In the genomic region with DNA sequence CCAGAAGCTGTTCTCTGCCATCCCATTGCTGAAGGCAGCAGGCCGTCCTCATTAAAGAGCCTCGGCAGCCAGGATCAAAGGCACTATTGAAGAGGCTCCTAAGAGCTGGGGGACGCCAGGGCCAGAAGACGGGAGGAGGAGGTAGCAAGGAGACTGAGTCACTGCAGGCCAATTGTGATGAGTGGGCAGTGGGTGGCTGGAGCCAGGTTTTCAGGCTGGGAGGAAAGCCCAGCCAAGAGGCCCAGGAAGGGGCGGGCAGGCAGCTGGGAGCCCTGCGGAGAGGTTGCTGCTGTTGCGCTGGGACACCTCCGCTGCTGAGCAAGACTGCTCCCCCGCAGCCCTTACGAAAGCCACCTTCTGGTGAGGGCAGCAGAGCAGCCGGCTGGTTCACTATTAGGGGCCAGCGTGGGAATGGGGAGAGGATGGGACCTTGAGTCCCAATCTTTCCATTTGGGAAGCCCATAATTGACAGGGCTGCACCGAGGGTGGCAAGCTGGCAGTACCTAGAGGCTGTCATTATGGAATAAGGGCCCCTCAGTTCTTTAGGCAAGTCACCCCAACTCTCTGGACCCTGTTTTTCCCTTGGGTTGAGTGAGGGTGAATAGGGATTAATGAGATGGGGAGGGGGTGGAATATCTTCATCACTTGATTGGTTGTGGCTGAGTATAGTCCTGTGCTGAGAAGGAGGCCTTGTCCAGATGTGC, we compare ENCODE assay signal across 9 cellular contexts. TPM values are rescaled to one million over a fixed set of nuclear protein-coding genes. Genes with fewer than 3 reads are reported as not detected.
DNase-seq lines count a peak whose midpoint lies in the region; ATAC-seq and TF ChIP-seq lines count a peak whose summit lies in the region.
"Had no signal": no experiment of that assay in that cellular context is flagged by ENCODE, and none has a peak within 500 bp of the region (broad histone marks: within the 10 kb centered on the region; RNA-seq: fewer than 3 reads in every experiment).

No MANE protein-coding gene starts in this region.

- no peaks in the 10 kb centered on the region for H3K9me3 ChIP-seq in H9 (ENCODE audit: control insufficient read depth, low read depth, low read length)
- H3K9me3 ChIP-seq in stomach smooth muscle (ENCODE audit: control insufficient read depth in 2 of 2, low read length in 2 of 2): no peaks in the 10 kb centered on the region

- no peaks in the 10 kb centered on the region; a peak in 2 of 7 replicates for H3K36me3 Mint-ChIP-seq in H9 (ENCODE audit: insufficient read depth in 1 of 3, low read depth in 3 of 3)
- H3K36me3 Mint-ChIP-seq in brain: no peaks in the 10 kb centered on the region

- peak overlapping the region in 1 of 3 experiments; percentile 61; a peak in 1 of 7 replicates for H3K27ac Mint-ChIP-seq in H9
- H3K27ac Mint-ChIP-seq in brain: peak overlapping the region; percentile 89 to 97 (median 94)

- H2BK15ac ChIP-seq in H9 (ENCODE audit: low read depth, low read length): no peak overlapping the region

- no peak overlapping the region for H3K4me2 ChIP-seq in H9 (ENCODE audit: insufficient read depth, insufficient read length, low read length)

- DNase-seq in H9: no peak
- peak in 33 of 51 donors; percentile 22 to 86 (median 56) for DNase-seq in hypothalamus (lab: John Stamatoyannopoulos, UW)
- DNase-seq in left lobe of liver (ENCODE audit: low spot score): no peak
- no peak for DNase-seq in NCI-H526 treated with DMSO at 0.1 percent for 48 hours (lab: John Stamatoyannopoulos, UW)
- DNase-seq: activated T-cell treated with anti-CD3 and anti-CD28 coated beads for 4 hours had no signal

- 0 out of 3 replicates have a peak, but pooled peaks have one; percentile 17 for TF ChIP-seq CTCF in H9 (conservative IDR thresholded peaks at IDR 0.05)
- no peak for TF ChIP-seq CTCF in brain (conservative IDR thresholded peaks at IDR 0.05)

- no peak overlapping the region for H4K91ac ChIP-seq in H9 (ENCODE audit: insufficient read length, low read depth, low read length)

- no peak overlapping the region for H3K27ac ChIP-seq in H9 (ENCODE audit: insufficient read length, low read depth, low read length)
- peak overlapping the region; percentile 58 for H3K27ac ChIP-seq in stomach smooth muscle (ENCODE audit: low read length)

- no peak for ATAC-seq in esophagus mucosa
- no peak for ATAC-seq in left lobe of liver
- no peak for ATAC-seq in HG03175 (IDR thresholded peaks at IDR 0.05; ENCODE audit: unreplicated experiment)

- H3K4me1 ChIP-seq in H9 (ENCODE audit: insufficient read depth, low read length) (no peaks in the 10 kb centered on the region; the same call in 1 of the 2 replicates), stomach smooth muscle (ENCODE audit: control insufficient read depth, insufficient read depth, low read length) (peaks cover 49% of the 10 kb centered on the region)

- peaks cover 55 to 60% of the 10 kb centered on the region in 2 experiments for H3K4me1 Mint-ChIP-seq in H9
- H3K4me1 Mint-ChIP-seq in brain: peaks cover 85% of the 10 kb centered on the region

- H3T11ph ChIP-seq in H9 (ENCODE audit: low read length): no peak overlapping the region

- no peak overlapping the region for H3K9ac ChIP-seq in H9 (ENCODE audit: extremely low read depth, insufficient read length, low read length)
- H3K9ac ChIP-seq in stomach smooth muscle (ENCODE audit: low read length in 2 of 2): peak overlapping the region in 1 of 2 donors; percentile 13

- no peaks in the 10 kb centered on the region; a peak in 1 of 5 replicates for H3K9me3 Mint-ChIP-seq in H9
- H3K9me3 Mint-ChIP-seq in brain: peaks cover 0 to 2% (median 0%) of the 10 kb centered on the region in 5 experiments

- H4K8ac ChIP-seq in H9 (replicated peaks; ENCODE audit: insufficient read length, low read depth, low read length): no peak overlapping the region

- no peak overlapping the region for H3K56ac ChIP-seq in H9 (ENCODE audit: insufficient read length, low read depth, low read length)

- no peaks in the 10 kb centered on the region for H3K23me2 ChIP-seq in H9 (ENCODE audit: insufficient read length, low read depth, low read length, poor library complexity, severe bottlenecking)

- no peak overlapping the region for H3K4me3 ChIP-seq in stomach smooth muscle (ENCODE audit: low read length in 2 of 2)

- WGBS in H9 (ENCODE audit: extremely low coverage, insufficient read length, low lambda C conversion rate): no CpG with 5 or more reads among the region's 13 CpGs

- H3K4me3 Mint-ChIP-seq in H9 (no peak overlapping the region; a peak in 1 of 5 replicates), brain (peak overlapping the region; percentile 15 to 78 (median 52))

- no peaks in the 10 kb centered on the region for H3K79me1 ChIP-seq in H9 (ENCODE audit: insufficient read depth, low read depth, low read length, poor library complexity, severe bottlenecking)

- no peak overlapping the region for H3K23ac ChIP-seq in H9 (ENCODE audit: insufficient read length, low read depth, low read length)

- no peak overlapping the region for H3K18ac ChIP-seq in H9 (ENCODE audit: insufficient read length, low read depth, low read length)

- H2AFZ ChIP-seq in H9 (ENCODE audit: low read length): no peak overlapping the region

- no peaks in the 10 kb centered on the region for H4K20me1 ChIP-seq in H9 (ENCODE audit: control insufficient read depth, insufficient read depth, insufficient read length)

- no peak overlapping the region for H2BK120ac ChIP-seq in H9 (ENCODE audit: low read depth, low read length, poor library complexity, severe bottlenecking)

- no peak overlapping the region for H2AK5ac ChIP-seq in H9 (ENCODE audit: insufficient read length, low read length)

- H2BK5ac ChIP-seq in H9 (ENCODE audit: insufficient read length, low read length): no peak overlapping the region

- no peak overlapping the region for H4K5ac ChIP-seq in H9 (ENCODE audit: insufficient read length, low read depth, low read length)

- H3K4ac ChIP-seq in H9 (ENCODE audit: low read depth, low read length): no peak overlapping the region

- H3K27me3 Mint-ChIP-seq in H9 (ENCODE audit: low read depth) (peaks cover 4% of the 10 kb centered on the region), brain (peaks cover under 1% of the 10 kb centered on the region)

- H3K36me3 ChIP-seq in stomach smooth muscle (ENCODE audit: control insufficient read depth in 2 of 2, insufficient read depth in 2 of 2, low read length in 2 of 2): no peaks in the 10 kb centered on the region

- no peak overlapping the region for H2BK20ac ChIP-seq in H9 (ENCODE audit: low read depth, low read length, poor library complexity, severe bottlenecking)

- no peaks in the 10 kb centered on the region for H3K27me3 ChIP-seq in H9 (ENCODE audit: insufficient read depth, low read length)
- no peaks in the 10 kb centered on the region for H3K27me3 ChIP-seq in stomach smooth muscle (ENCODE audit: control insufficient read depth in 1 of 2, insufficient read depth in 2 of 2, low read length in 2 of 2)

- no peak overlapping the region for H2BK12ac ChIP-seq in H9 (ENCODE audit: insufficient read length, low read depth, low read length)

- H3K79me2 ChIP-seq in H9 (ENCODE audit: insufficient read depth, low read length): no peaks in the 10 kb centered on the region

- no peak overlapping the region for H3K14ac ChIP-seq in H9 (ENCODE audit: insufficient read depth, low read length)

RNA-seq across cellular contexts. Expression of a gene that starts 48.4 kb away (rescaled TPM):
- total RNA-seq in H9 (2021): 28.4 and 29.7 TPM in 2 replicates
- polyA plus RNA-seq in brain (ENCODE audit: insufficient read depth, low read depth, low replicate concordance): 31.8 TPM
- total RNA-seq in esophagus mucosa: 37.0 TPM
- 1.8 TPM for total RNA-seq in left lobe of liver

RNA-seq across cellular contexts. Expression of a gene that starts 58.3 kb away (rescaled TPM):
- 9.2 and 10.2 TPM in 2 replicates for total RNA-seq in H9 (2021)
- 7.7 TPM for polyA plus RNA-seq in brain (ENCODE audit: insufficient read depth, low read depth, low replicate concordance)
- 0.92 TPM for total RNA-seq in esophagus mucosa
- 6.4 TPM for total RNA-seq in left lobe of liver

Comparison
In these comparisons a context has a peak if more than half of its experiments do, and no peak if none do; other contexts are left out.
1. DNase-seq: peak in hypothalamus (33 of 51); none in H9 (single experiment), left lobe of liver (single experiment) and NCI-H526 treated with DMSO at 0.1 percent for 48 hours (single experiment).
2. H3K4me3 Mint-ChIP-seq: peak in brain (5 of 5); none in H9 (0 of 2).
3. RNA of a gene that starts 48.4 kb away (total RNA-seq): 37.0 TPM in esophagus mucosa (single experiment) and 28.4 to 29.7 TPM in H9; 1.8 TPM in left lobe of liver (single experiment); every median in the first group is over 10 times any median in the second.